In genomic region chr7:127366680-127367079, GRCh38 we compare ENCODE assay signal across 1 cellular context.
TF ChIP-seq lines count a peak whose summit lies in the region.

No MANE protein-coding gene starts in this region.

TF ChIP-seq in SK-N-SH, 30 proteins besides CTCF, POLR2A, EP300 and RAD21 (continued from another document):
- no peak for TF ChIP-seq MAX (IDR thresholded peaks at IDR 0.05; ENCODE audit: low read depth)
- no peak for TF ChIP-seq POLR2AphosphoS5 (IDR thresholded peaks at IDR 0.05; ENCODE audit: low read depth, low read length)
- TF ChIP-seq TEAD4 (IDR thresholded peaks at IDR 0.05; ENCODE audit: borderline replicate concordance, insufficient read depth): no peak
- no peak for TF ChIP-seq YY1 (IDR thresholded peaks at IDR 0.05; ENCODE audit: low read depth)
